Comparison of ENCODE assay signal across 1 cellular context in the genomic region with DNA sequence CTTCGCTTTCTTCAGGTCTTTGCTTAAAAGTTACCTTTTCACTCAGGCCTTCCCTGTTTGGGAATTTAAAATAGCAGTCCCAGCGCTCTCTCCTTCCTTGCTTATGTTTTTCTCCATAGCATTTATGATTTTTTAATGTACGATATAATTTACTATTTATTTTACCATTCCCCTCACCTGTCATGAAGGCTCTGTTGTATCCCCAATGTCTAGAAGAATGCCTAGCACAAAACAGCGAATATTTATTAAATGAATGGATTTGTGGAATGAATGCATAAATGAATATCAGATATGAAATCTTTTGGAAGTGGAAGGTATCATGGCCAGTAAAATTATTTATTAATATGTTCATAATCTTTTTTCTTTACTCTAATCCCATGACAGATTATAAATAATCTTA.
TF ChIP-seq lines count a peak whose summit lies in the region.

No MANE protein-coding gene starts in this region.

TF ChIP-seq in HepG2, 621 proteins besides CTCF, POLR2A, EP300 and RAD21 (continued from another document):
- TF ChIP-seq, protein P1, sequence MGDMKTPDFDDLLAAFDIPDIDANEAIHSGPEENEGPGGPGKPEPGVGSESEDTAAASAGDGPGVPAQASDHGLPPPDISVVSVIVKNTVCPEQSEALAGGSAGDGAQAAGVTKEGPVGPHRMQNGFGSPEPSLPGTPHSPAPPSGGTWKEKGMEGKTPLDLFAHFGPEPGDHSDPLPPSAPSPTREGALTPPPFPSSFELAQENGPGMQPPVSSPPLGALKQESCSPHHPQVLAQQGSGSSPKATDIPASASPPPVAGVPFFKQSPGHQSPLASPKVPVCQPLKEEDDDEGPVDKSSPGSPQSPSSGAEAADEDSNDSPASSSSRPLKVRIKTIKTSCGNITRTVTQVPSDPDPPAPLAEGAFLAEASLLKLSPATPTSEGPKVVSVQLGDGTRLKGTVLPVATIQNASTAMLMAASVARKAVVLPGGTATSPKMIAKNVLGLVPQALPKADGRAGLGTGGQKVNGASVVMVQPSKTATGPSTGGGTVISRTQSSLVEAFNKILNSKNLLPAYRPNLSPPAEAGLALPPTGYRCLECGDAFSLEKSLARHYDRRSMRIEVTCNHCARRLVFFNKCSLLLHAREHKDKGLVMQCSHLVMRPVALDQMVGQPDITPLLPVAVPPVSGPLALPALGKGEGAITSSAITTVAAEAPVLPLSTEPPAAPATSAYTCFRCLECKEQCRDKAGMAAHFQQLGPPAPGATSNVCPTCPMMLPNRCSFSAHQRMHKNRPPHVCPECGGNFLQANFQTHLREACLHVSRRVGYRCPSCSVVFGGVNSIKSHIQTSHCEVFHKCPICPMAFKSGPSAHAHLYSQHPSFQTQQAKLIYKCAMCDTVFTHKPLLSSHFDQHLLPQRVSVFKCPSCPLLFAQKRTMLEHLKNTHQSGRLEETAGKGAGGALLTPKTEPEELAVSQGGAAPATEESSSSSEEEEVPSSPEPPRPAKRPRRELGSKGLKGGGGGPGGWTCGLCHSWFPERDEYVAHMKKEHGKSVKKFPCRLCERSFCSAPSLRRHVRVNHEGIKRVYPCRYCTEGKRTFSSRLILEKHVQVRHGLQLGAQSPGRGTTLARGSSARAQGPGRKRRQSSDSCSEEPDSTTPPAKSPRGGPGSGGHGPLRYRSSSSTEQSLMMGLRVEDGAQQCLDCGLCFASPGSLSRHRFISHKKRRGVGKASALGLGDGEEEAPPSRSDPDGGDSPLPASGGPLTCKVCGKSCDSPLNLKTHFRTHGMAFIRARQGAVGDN (CRISPR knock-in tag; IDR thresholded peaks at IDR 0.05): no peak
- TF ChIP-seq ZNF20 (CRISPR knock-in tag; IDR thresholded peaks at IDR 0.05): no peak
TF ChIP-seq in HepG2: peak in this region for 0.
